Comparison of ENCODE assay signal across 23 cellular contexts in the genomic region with DNA sequence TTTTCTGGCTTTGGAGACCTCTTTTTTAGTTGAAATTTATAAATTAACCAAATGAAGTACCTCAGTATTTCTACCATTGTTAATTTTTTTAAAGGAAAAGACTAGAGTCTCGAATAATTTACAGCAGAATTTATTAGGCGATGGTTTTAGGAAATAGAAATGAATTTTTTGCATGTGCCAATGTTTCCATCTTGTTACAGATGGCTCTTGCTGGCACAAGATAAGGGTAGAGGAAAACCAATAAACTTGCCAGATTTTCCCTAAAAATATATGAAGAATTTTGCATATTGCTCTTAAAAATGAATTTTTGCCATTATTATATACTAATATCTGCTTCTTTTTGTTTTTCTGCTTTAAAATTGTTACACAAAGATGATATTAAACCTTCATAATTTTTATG.
"Had no signal": no experiment of that assay in that cellular context is flagged by ENCODE, and none has a peak within 500 bp of the region (broad histone marks: within the 10 kb centered on the region; RNA-seq: fewer than 3 reads in every experiment).

No MANE protein-coding gene starts in this region.

- H3K36me3 ChIP-seq: neural progenitor cell, ovary, right lobe of liver, sigmoid colon, stomach, thoracic aorta, thyroid gland, transverse colon, upper lobe of right lung, uterus had no signal

- H3K4me1 ChIP-seq: neural progenitor cell, parathyroid adenoma, psoas muscle, right lobe of liver, sigmoid colon, stomach, thyroid gland, transverse colon, upper lobe of right lung, uterus had no signal

- H3K4me3 ChIP-seq: neural progenitor cell, ovary, psoas muscle, right lobe of liver, sigmoid colon, stomach, thoracic aorta, thyroid gland, transverse colon, upper lobe of right lung, uterus had no signal

- H3K27ac ChIP-seq: neural progenitor cell, ovary, parathyroid adenoma, psoas muscle, right lobe of liver, sigmoid colon, stomach, thoracic aorta, thyroid gland, transverse colon, upper lobe of right lung, uterus had no signal

- DNase-seq: natural killer cell; occipital lobe; ovary; posterior cingulate gyrus; psoas muscle; right cardiac atrium; right lobe of liver; sigmoid colon; small intestine; stimulated activated CD4-positive, alpha-beta T cell treated with anti-CD3 and anti-CD28 coated beads, Interleukin-15, amount 100 ng/mL, for 24 hours; stimulated activated CD4-positive, alpha-beta T cell treated with anti-CD3 and anti-CD28 coated beads, Interleukin-2, amount 100 ng/mL, for 24 hours; stimulated activated CD4-positive, alpha-beta T cell treated with anti-CD3 and anti-CD28 coated beads, Interleukin-2, amount 100 ng/mL, for 48 hours; stimulated activated CD4-positive, alpha-beta T cell treated with anti-CD3 and anti-CD28 coated beads, Interleukin-4, amount 100 ng/mL, for 24 hours; stimulated activated naive B cell treated with anti-CD40 and anti-IgM and Interleukin-4, amounts not matched to agents 10 μg/mL and 1 μg/mL and 100 μg/mL, for 72 hours; stimulated activated naive CD4-positive, alpha-beta T cell treated with Interleukin-2 at 50 U/mL for 16 hours; stomach; thyroid gland; transverse colon; upper lobe of right lung; uterus had no signal

- H3K27me3 ChIP-seq: neural progenitor cell, ovary, right lobe of liver, sigmoid colon, stomach, thyroid gland, transverse colon, upper lobe of right lung, uterus had no signal

- H3K9me3 ChIP-seq: ovary, psoas muscle, right lobe of liver, sigmoid colon, stomach, thoracic aorta, thyroid gland, transverse colon, upper lobe of right lung, uterus had no signal
